In genomic region chr14:99815696-99816095, GRCh38 we compare ENCODE assay signal across 22 cellular contexts. TPM values are rescaled to one million over a fixed set of nuclear protein-coding genes. Genes with fewer than 3 reads are reported as not detected.
"Had no signal": no experiment of that assay in that cellular context is flagged by ENCODE, and none has a peak within 500 bp of the region (broad histone marks: within the 10 kb centered on the region; RNA-seq: fewer than 3 reads in every experiment).

No MANE protein-coding gene starts in this region.

- ATAC-seq: heart left ventricle; left lobe of liver; mucosa of descending colon; naive thymus-derived CD8-positive, alpha-beta T cell had no signal

- H3K27ac ChIP-seq: colonic mucosa, heart left ventricle, neutrophil, right atrium auricular region, suprapubic skin, tibial artery had no signal

- H3K4me1 ChIP-seq: colonic mucosa, tibial artery had no signal

- H3K27me3 ChIP-seq: colonic mucosa, heart left ventricle, right atrium auricular region, suprapubic skin, tibial artery had no signal

- H3K36me3 ChIP-seq: colonic mucosa, heart left ventricle, neutrophil, right atrium auricular region, suprapubic skin, tibial artery had no signal

- H3K9me3 ChIP-seq: colonic mucosa, heart left ventricle, mucosa of descending colon, neutrophil, right atrium auricular region, suprapubic skin, tibial artery had no signal

- H3K4me3 ChIP-seq: colonic mucosa, heart left ventricle, mucosa of descending colon, right atrium auricular region, suprapubic skin, tibial artery had no signal

- DNase-seq: cerebellar nuclear complex; colonic mucosa; dermis blood vessel endothelial cell; effector CD4-positive, alpha-beta T cell; endodermal cell; erythroblast; foreskin melanocyte; heart left ventricle; hippocampal formation; kidney glomerular epithelial cell; mammary epithelial cell; mucosa of descending colon; naive thymus-derived CD8-positive, alpha-beta T cell; small intestine; stimulated activated CD4-positive, alpha-beta T cell treated with anti-CD3 and anti-CD28 coated beads, Interleukin-12 subunit alpha, Interleukin-12 subunit beta, amount 100 ng/mL, for 4 hours; stimulated activated CD4-positive, alpha-beta T cell treated with anti-CD3 and anti-CD28 coated beads, Interleukin-2, amount 100 ng/mL, for 48 hours; stimulated activated naive CD4-positive, alpha-beta T cell treated with Interleukin-2 at 50 U/mL for 16 hours; tibial artery had no signal

RNA-seq across cellular contexts. Expression of gene EML1, which starts 22.5 kb away (rescaled TPM):
- total RNA-seq: naive thymus-derived CD8-positive, alpha-beta T cell had no signal
- polyA plus RNA-seq: naive thymus-derived CD8-positive, alpha-beta T cell had no signal
